23 cellular contexts compared by ENCODE assay signal in genomic region chr2:119749405-119750066, GRCh38. TPM values are rescaled to one million over a fixed set of nuclear protein-coding genes. Genes with fewer than 3 reads are reported as not detected.
DNase-seq lines count a peak whose midpoint lies in the region; ATAC-seq and TF ChIP-seq lines count a peak whose summit lies in the region.
"Had no signal": no experiment of that assay in that cellular context is flagged by ENCODE, and none has a peak within 500 bp of the region (broad histone marks: within the 10 kb centered on the region; RNA-seq: fewer than 3 reads in every experiment).

No MANE protein-coding gene starts in this region.

- H3K4me3 Mint-ChIP-seq in activated CD4-positive, alpha-beta T cell treated with anti-CD3 and anti-CD28 coated beads, Interleukin-2, amount 10 ng/mL, durations not matched to agents 24 days and 14 days: no peak overlapping the region
- H3K4me3 Mint-ChIP-seq: H9, natural killer cell had no signal

- H3K4me3 ChIP-seq in ACC112 (ENCODE audit: low read depth, low read length) (no peak overlapping the region), fibroblast of pulmonary artery (replicated peaks; ENCODE audit: low read depth, low read length) (no peak overlapping the region), hepatocyte (no peak overlapping the region)
- H3K4me3 ChIP-seq: upper lobe of right lung had no signal

- H3K27me3 ChIP-seq in ACC112 (ENCODE audit: insufficient read depth, low read length): no peaks in the 10 kb centered on the region
- peaks cover 12% of the 10 kb centered on the region for H3K27me3 ChIP-seq in hepatocyte
- H3K27me3 ChIP-seq: upper lobe of right lung had no signal

- intact Hi-C loops in activated CD4-positive, alpha-beta T cell treated with anti-CD3 and anti-CD28 coated beads, Interleukin-2, amount 10 ng/mL, durations not matched to agents 24 days and 14 days (cut with micrococcal nuclease): loop anchor here (5.0 kb wide), 1 partner anchor 563 kb away; no protein-coding TSS in a partner anchor

- no peaks in the 10 kb centered on the region for H3K79me2 ChIP-seq in ACC112 (ENCODE audit: control insufficient read depth, insufficient read depth, low read length, unreplicated experiment)
- no peaks in the 10 kb centered on the region for H3K79me2 ChIP-seq in hepatocyte
- H3K79me2 ChIP-seq: parathyroid adenoma had no signal

- H3K9me3 ChIP-seq in hepatocyte (ENCODE audit: low read depth): no peaks in the 10 kb centered on the region
- H3K9me3 ChIP-seq: upper lobe of right lung had no signal

- peak; percentile 47 for DNase-seq in M059J (ENCODE audit: low read depth)
- peak; percentile 63 for DNase-seq in astrocyte of the hippocampus (ENCODE audit: low read depth, low spot score)
- peak; percentile 28 for DNase-seq in fibroblast of pulmonary artery (ENCODE audit: low read depth)
- no peak for DNase-seq in activated CD4-positive, alpha-beta T cell treated with anti-CD3 and anti-CD28 coated beads, Interleukin-2, amount 10 ng/mL, durations not matched to agents 24 days and 14 days
- DNase-seq in hepatocyte (ENCODE audit: low spot score): no peak
- DNase-seq in NCI-H524 (lab: John Stamatoyannopoulos, UW): no peak
- DNase-seq: activated CD4-positive, alpha-beta T cell treated with anti-CD3 and anti-CD28 coated beads for 48 hours; C1 segment of cervical spinal cord; cerebellar nuclear complex; effector memory CD4-positive, alpha-beta T cell; H9; MV-4-11; natural killer cell; NCI-H2029; NK-92 treated with Interleukin-12 subunit alpha and Interleukin-12 subunit beta, amount 100 ng/mL, for 24 hours; RPMI8226; small intestine; stimulated activated CD4-positive, alpha-beta T cell treated with anti-CD3 and anti-CD28 coated beads, Interleukin-2, amount 100 ng/mL, for 48 hours; upper lobe of right lung had no signal

- no peaks in the 10 kb centered on the region for H3K36me3 Mint-ChIP-seq in activated CD4-positive, alpha-beta T cell treated with anti-CD3 and anti-CD28 coated beads, Interleukin-2, amount 10 ng/mL, durations not matched to agents 24 days and 14 days (ENCODE audit: low read depth)
- H3K36me3 Mint-ChIP-seq: natural killer cell had no signal

- no peak overlapping the region for H3K27ac Mint-ChIP-seq in activated CD4-positive, alpha-beta T cell treated with anti-CD3 and anti-CD28 coated beads, Interleukin-2, amount 10 ng/mL, durations not matched to agents 24 days and 14 days
- H3K27ac Mint-ChIP-seq: activated T-helper 2 cell treated with anti-CD3 and anti-CD28 coated beads, Interferon-gamma antibody, Interleukin-2, Interleukin-4, amounts not matched to agents 10 μg/mL and 5 μg/mL and 100 μg/mL, durations not matched to agents 14 hours and 24 hours and 36 hours; H9; natural killer cell had no signal

- WGBS in hepatocyte (ENCODE audit: low lambda C conversion rate, missing lambda C conversion rate): 91% methylated on average over 1 of the region's 1 CpG

- no peaks in the 10 kb centered on the region for H3K36me3 ChIP-seq in ACC112 (ENCODE audit: insufficient read depth, low read length)
- no peaks in the 10 kb centered on the region for H3K36me3 ChIP-seq in hepatocyte (replicated peaks; ENCODE audit: insufficient read depth, low read depth)
- H3K36me3 ChIP-seq: upper lobe of right lung had no signal

- peaks cover 59% of the 10 kb centered on the region for H3K4me1 ChIP-seq in ACC112 (ENCODE audit: control insufficient read depth, insufficient read depth, low read length, unreplicated experiment)
- H3K4me1 ChIP-seq in hepatocyte (ENCODE audit: insufficient read depth): no peaks in the 10 kb centered on the region
- H3K4me1 ChIP-seq: parathyroid adenoma had no signal

- no peaks in the 10 kb centered on the region for H3K9me2 ChIP-seq in hepatocyte (replicated peaks; ENCODE audit: insufficient read depth)

- no peaks in the 10 kb centered on the region for H4K20me1 ChIP-seq in hepatocyte (ENCODE audit: insufficient read depth, poor library complexity, severe bottlenecking)

- peaks cover 6% of the 10 kb centered on the region for H3K4me1 Mint-ChIP-seq in activated CD4-positive, alpha-beta T cell treated with anti-CD3 and anti-CD28 coated beads, Interleukin-2, amount 10 ng/mL, durations not matched to agents 24 days and 14 days

- no peak for TF ChIP-seq CTCF in fibroblast of pulmonary artery (IDR thresholded peaks at IDR 0.05; ENCODE audit: low read length, missing control alignments)
- no peak for TF ChIP-seq CTCF in hepatocyte (IDR thresholded peaks at IDR 0.05; ENCODE audit: poor library complexity)

- H3K27me3 Mint-ChIP-seq in activated CD4-positive, alpha-beta T cell treated with anti-CD3 and anti-CD28 coated beads, Interleukin-2, amount 10 ng/mL, durations not matched to agents 24 days and 14 days: peaks cover 27% of the 10 kb centered on the region

- H3K27ac ChIP-seq in ACC112 (ENCODE audit: low read depth, low read length) (peak overlapping the region; percentile 74), hepatocyte (no peak overlapping the region)
- H3K27ac ChIP-seq: parathyroid adenoma, upper lobe of right lung had no signal

- H2AFZ ChIP-seq in ACC112 (ENCODE audit: low read length, unreplicated experiment) (peak overlapping the region; percentile 11), hepatocyte (no peak overlapping the region)
- H2AFZ ChIP-seq: parathyroid adenoma had no signal

- no peak overlapping the region for H3K4me2 ChIP-seq in hepatocyte

- H3K9me3 Mint-ChIP-seq in activated CD4-positive, alpha-beta T cell treated with anti-CD3 and anti-CD28 coated beads, Interleukin-2, amount 10 ng/mL, durations not matched to agents 24 days and 14 days: no peaks in the 10 kb centered on the region
- H3K9me3 Mint-ChIP-seq: activated T-helper 2 cell treated with anti-CD3 and anti-CD28 coated beads, Interferon-gamma antibody, Interleukin-2, Interleukin-4, amounts not matched to agents 10 μg/mL and 5 μg/mL and 100 μg/mL, durations not matched to agents 14 hours and 24 hours and 36 hours; natural killer cell had no signal

- no peak for ATAC-seq in GM19023 (IDR thresholded peaks at IDR 0.05; ENCODE audit: unreplicated experiment)
- ATAC-seq: natural killer cell, upper lobe of right lung had no signal

RNA-seq across cellular contexts. Expression of gene PTPN4, which starts 10.2 kb away (rescaled TPM):
- total RNA-seq in M059J (2014; rRNA removed; shearing (Covaris generic)): 10.1 and 12.9 TPM in 2 replicates
- total RNA-seq in activated CD4-positive, alpha-beta T cell treated with anti-CD3 and anti-CD28 coated beads, Interleukin-2, amount 10 ng/mL, durations not matched to agents 24 days and 14 days: 21.9 and 22.0 TPM in 2 replicates
- total RNA-seq in hepatocyte: 15.5 and 26.4 TPM in 2 replicates
- 9.2 and 21.8 TPM in 2 replicates for polyA plus RNA-seq in hepatocyte

Comparison
In these comparisons a context has a peak if more than half of its experiments do, and no peak if none do; other contexts are left out.
1. DNase-seq: peak in M059J (single experiment), astrocyte of the hippocampus (single experiment) and fibroblast of pulmonary artery (single experiment); none in activated CD4-positive, alpha-beta T cell treated with anti-CD3 and anti-CD28 coated beads, Interleukin-2, amount 10 ng/mL, durations not matched to agents 24 days and 14 days (single experiment), hepatocyte (single experiment) and NCI-H524 (0 of 2).